ENCODE assay signal across 16 cellular contexts in the genomic region with DNA sequence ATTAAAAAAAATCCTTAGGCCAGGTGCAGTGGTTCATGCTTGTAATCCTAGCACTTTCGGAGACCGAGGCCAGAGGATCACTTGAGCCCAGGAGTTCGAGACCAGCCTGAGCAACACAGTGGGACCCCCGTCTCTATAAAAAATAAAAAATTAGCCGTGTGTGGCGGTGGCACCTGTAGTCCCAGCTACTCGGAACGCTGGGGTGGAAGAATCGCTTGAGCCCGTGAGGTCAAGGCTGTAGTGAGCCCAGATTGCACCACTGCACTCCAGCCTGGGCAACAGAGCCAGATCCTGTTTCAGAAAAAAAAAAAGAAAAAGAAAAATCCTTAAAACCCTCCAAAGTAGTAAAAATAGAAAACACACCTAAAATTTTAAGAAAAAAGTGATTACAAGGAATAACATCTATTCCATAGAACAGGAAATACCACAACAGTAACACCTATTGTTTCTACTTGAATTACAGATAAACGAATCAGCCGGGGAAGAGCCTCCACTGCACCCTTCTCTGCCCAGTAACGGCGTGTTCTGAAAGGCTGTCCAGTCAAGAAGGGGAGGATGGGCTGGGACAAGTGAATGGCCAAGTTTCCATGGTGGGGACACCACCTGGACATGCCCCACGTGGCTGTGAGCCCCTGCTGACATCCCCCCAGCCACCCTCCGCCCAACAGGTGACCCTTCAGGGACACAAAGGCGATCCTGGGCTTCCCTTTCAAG. TPM values are rescaled to one million over a fixed set of nuclear protein-coding genes. Genes with fewer than 3 reads are reported as not detected.
DNase-seq lines count a peak whose midpoint lies in the region; ATAC-seq and TF ChIP-seq lines count a peak whose summit lies in the region.
"Had no signal": no experiment of that assay in that cellular context is flagged by ENCODE, and none has a peak within 500 bp of the region (broad histone marks: within the 10 kb centered on the region; RNA-seq: fewer than 3 reads in every experiment).

No MANE protein-coding gene starts in this region.

- TF ChIP-seq CTCF in natural killer cell (IDR thresholded peaks at IDR 0.05) (no peak), progenitor cell of endocrine pancreas (IDR thresholded peaks at IDR 0.05; ENCODE audit: unreplicated experiment) (no peak)

- H3K27ac Mint-ChIP-seq in natural killer cell treated with Interleukin-12 subunit alpha and Interleukin-12 subunit beta and Interleukin-15 and Interleukin-18, amount 100 ng/mL, for 72 hours, result no peak overlapping the region
- H3K27ac Mint-ChIP-seq in natural killer cell, result no peak overlapping the region
- no peak overlapping the region for H3K27ac Mint-ChIP-seq in progenitor cell of endocrine pancreas
- H3K27ac Mint-ChIP-seq: CD8-positive, alpha-beta memory T cell had no signal

- intact Hi-C loops in natural killer cell (cut with micrococcal nuclease), result no loop called here

- peaks cover 6 to 21% of the 10 kb centered on the region in 2 donors for H3K4me1 Mint-ChIP-seq in natural killer cell treated with Interleukin-12 subunit alpha and Interleukin-12 subunit beta and Interleukin-15 and Interleukin-18, amount 100 ng/mL, for 72 hours (ENCODE audit: low read depth in 2 of 2)
- H3K4me1 Mint-ChIP-seq in natural killer cell (peaks cover 6 to 19% of the 10 kb centered on the region in 2 donors), progenitor cell of endocrine pancreas (ENCODE audit: low read depth) (no peaks in the 10 kb centered on the region)

- peaks cover 27% of the 10 kb centered on the region for H3K36me3 Mint-ChIP-seq in natural killer cell treated with Interleukin-12 subunit alpha and Interleukin-12 subunit beta and Interleukin-15 and Interleukin-18, amount 100 ng/mL, for 72 hours
- H3K36me3 Mint-ChIP-seq in natural killer cell, result peaks cover 24% of the 10 kb centered on the region
- H3K36me3 Mint-ChIP-seq in progenitor cell of endocrine pancreas (ENCODE audit: insufficient read depth), result peaks cover 31% of the 10 kb centered on the region

- no peak for ATAC-seq in natural killer cell treated with Interleukin-12 subunit alpha and Interleukin-12 subunit beta and Interleukin-15 and Interleukin-18, amount 100 ng/mL, for 72 hours
- ATAC-seq in natural killer cell (no peak), HG03108 (IDR thresholded peaks at IDR 0.05; ENCODE audit: unreplicated experiment) (no peak)
- ATAC-seq: HCT116 had no signal

- peak; percentile 2 for DNase-seq in natural killer cell treated with Interleukin-12 subunit alpha and Interleukin-12 subunit beta and Interleukin-15 and Interleukin-18, amount 100 ng/mL, for 72 hours (ENCODE audit: low spot score)
- DNase-seq in natural killer cell, result no peak
- DNase-seq in dermis blood vessel endothelial cell, result peak; percentile 23
- DNase-seq in kidney tubule cell (ENCODE audit: low spot score), result peak; percentile 31
- no peak for DNase-seq in stimulated activated CD4-positive, alpha-beta T cell treated with anti-CD3 and anti-CD28 coated beads, Interleukin-2, amount 100 ng/mL, for 24 hours
- DNase-seq in progenitor cell of endocrine pancreas (ENCODE audit: low spot score, unreplicated experiment), result no peak
- DNase-seq in NCI-H748 (lab: John Stamatoyannopoulos, UW; ENCODE audit: unreplicated experiment), result no peak
- DNase-seq: 8988T; AML-193; Caco-2; CD8-positive, alpha-beta memory T cell; DND-41; GF-D8 had no signal

- H3K4me3 Mint-ChIP-seq in natural killer cell treated with Interleukin-12 subunit alpha and Interleukin-12 subunit beta and Interleukin-15 and Interleukin-18, amount 100 ng/mL, for 72 hours, result no peak overlapping the region
- H3K4me3 Mint-ChIP-seq in natural killer cell, result no peak overlapping the region
- H3K4me3 Mint-ChIP-seq in progenitor cell of endocrine pancreas (ENCODE audit: low read depth), result no peak overlapping the region
- H3K4me3 Mint-ChIP-seq: CD8-positive, alpha-beta memory T cell had no signal

- H3K9me3 Mint-ChIP-seq in natural killer cell treated with Interleukin-12 subunit alpha and Interleukin-12 subunit beta and Interleukin-15 and Interleukin-18, amount 100 ng/mL, for 72 hours, result no peaks in the 10 kb centered on the region
- H3K9me3 Mint-ChIP-seq in natural killer cell (no peaks in the 10 kb centered on the region), progenitor cell of endocrine pancreas (ENCODE audit: low read depth) (no peaks in the 10 kb centered on the region)
- H3K9me3 Mint-ChIP-seq: CD8-positive, alpha-beta memory T cell had no signal

- no peaks in the 10 kb centered on the region for H3K27me3 Mint-ChIP-seq in natural killer cell treated with Interleukin-12 subunit alpha and Interleukin-12 subunit beta and Interleukin-15 and Interleukin-18, amount 100 ng/mL, for 72 hours
- H3K27me3 Mint-ChIP-seq in natural killer cell (ENCODE audit: low read depth in 2 of 2) (no peaks in the 10 kb centered on the region), progenitor cell of endocrine pancreas (no peaks in the 10 kb centered on the region)
- H3K27me3 Mint-ChIP-seq: CD8-positive, alpha-beta memory T cell had no signal

RNA-seq across cellular contexts. Expression of a gene that starts 17.8 kb away (rescaled TPM):
- 100 to 1,000 TPM in 1 of 2 donors, 10 to 100 TPM in 1; 94.3 to 265 TPM for total RNA-seq in natural killer cell treated with Interleukin-12 subunit alpha and Interleukin-12 subunit beta and Interleukin-15 and Interleukin-18, amount 100 ng/mL, for 72 hours
- total RNA-seq in natural killer cell, result 10 to 100 TPM; 58.7 to 66.0 (median 65.0) TPM
- 32.5 and 39.7 TPM in 2 replicates for total RNA-seq in dermis blood vessel endothelial cell
- 121 and 129 TPM in 2 replicates for total RNA-seq in progenitor cell of endocrine pancreas

RNA-seq across cellular contexts. Expression of a gene that starts 18.1 kb away (rescaled TPM):
- 10 to 100 TPM in 1 of 2 donors, 1 to 10 TPM in 1; 9.6 to 22.2 TPM for total RNA-seq in natural killer cell treated with Interleukin-12 subunit alpha and Interleukin-12 subunit beta and Interleukin-15 and Interleukin-18, amount 100 ng/mL, for 72 hours
- 1 to 10 TPM; 3.6 to 6.2 (median 5.1) TPM for total RNA-seq in natural killer cell
- total RNA-seq in dermis blood vessel endothelial cell, result 27.3 and 34.4 TPM in 2 replicates
- 24.4 and 25.0 TPM in 2 replicates for total RNA-seq in progenitor cell of endocrine pancreas

RNA-seq across cellular contexts. Expression of a gene that starts 41.3 kb away (rescaled TPM):
- total RNA-seq in natural killer cell treated with Interleukin-12 subunit alpha and Interleukin-12 subunit beta and Interleukin-15 and Interleukin-18, amount 100 ng/mL, for 72 hours, result 100 to 1,000 TPM in 1 of 2 donors, 10 to 100 TPM in 1; 54.9 to 114 TPM
- total RNA-seq in natural killer cell (10 to 100 TPM; 19.7 to 30.2 (median 21.9) TPM), dermis blood vessel endothelial cell (63.3 and 73.5 TPM in 2 replicates), progenitor cell of endocrine pancreas (39.6 and 44.4 TPM in 2 replicates)

RNA-seq across cellular contexts. Expression of a gene that starts 50.7 kb away (rescaled TPM):
- total RNA-seq in natural killer cell treated with Interleukin-12 subunit alpha and Interleukin-12 subunit beta and Interleukin-15 and Interleukin-18, amount 100 ng/mL, for 72 hours, result not detected
- total RNA-seq in natural killer cell (not detected), dermis blood vessel endothelial cell (0.17 TPM in 1 of 2 replicates, not detected in the other), progenitor cell of endocrine pancreas (0.19 TPM in 1 of 2 replicates, not detected in the other)
- total RNA-seq: Caco-2; CD8-positive, alpha-beta memory T cell; HT-29 had no signal

RNA-seq across cellular contexts. Expression of a gene that starts 58.9 kb away (rescaled TPM):
- total RNA-seq in natural killer cell treated with Interleukin-12 subunit alpha and Interleukin-12 subunit beta and Interleukin-15 and Interleukin-18, amount 100 ng/mL, for 72 hours, result not detected
- not detected for total RNA-seq in natural killer cell
- 3.2 and 6.6 TPM in 2 replicates for total RNA-seq in dermis blood vessel endothelial cell
- total RNA-seq in progenitor cell of endocrine pancreas, result not detected in 2 replicates
- total RNA-seq: Caco-2; CD8-positive, alpha-beta memory T cell; HT-29 had no signal

Comparison
In these comparisons a context has a peak if more than half of its experiments do, and no peak if none do; other contexts are left out.
1. DNase-seq: peak in natural killer cell treated with Interleukin-12 subunit alpha and Interleukin-12 subunit beta and Interleukin-15 and Interleukin-18, amount 100 ng/mL, for 72 hours (single experiment), dermis blood vessel endothelial cell (single experiment) and kidney tubule cell (single experiment); none in natural killer cell (single experiment), stimulated activated CD4-positive, alpha-beta T cell treated with anti-CD3 and anti-CD28 coated beads, Interleukin-2, amount 100 ng/mL, for 24 hours (0 of 2), progenitor cell of endocrine pancreas (single experiment) and NCI-H748 (single experiment).